Comparison of ENCODE assay signal across 10 cellular contexts in the genomic region with DNA sequence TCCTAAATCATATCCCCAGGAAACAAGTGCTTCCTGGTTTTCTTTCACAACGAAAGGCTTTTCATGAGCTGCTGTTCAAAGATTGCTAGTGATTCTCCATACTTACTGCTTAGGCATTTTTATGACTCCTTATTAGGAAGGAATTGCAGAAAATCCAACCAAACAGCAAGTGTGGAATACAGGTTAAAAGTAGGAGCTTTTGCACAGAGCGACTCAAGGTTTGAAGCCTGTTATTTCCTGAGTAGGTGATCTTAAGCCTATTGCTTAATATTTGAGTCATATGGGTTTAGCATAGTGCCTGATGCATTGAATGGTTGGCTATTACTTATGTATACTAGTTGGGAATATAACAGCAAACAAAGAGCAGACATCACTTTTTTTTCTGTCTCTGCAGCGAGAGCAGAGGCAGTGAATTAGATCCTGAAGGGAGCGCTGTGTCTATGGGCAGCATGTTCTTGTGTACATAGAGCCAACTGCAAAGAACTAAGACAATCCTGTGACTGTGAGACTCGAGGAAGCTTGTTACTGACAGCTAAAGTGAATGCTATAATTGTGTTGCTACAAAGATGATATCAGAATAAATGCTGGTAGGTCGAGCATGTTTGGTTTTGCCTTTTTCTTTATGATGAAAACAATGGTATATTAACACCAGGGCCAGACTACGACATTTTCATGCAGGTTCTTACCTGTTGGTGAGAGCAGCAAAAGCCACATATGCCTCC. TPM values are rescaled to one million over a fixed set of nuclear protein-coding genes. Genes with fewer than 3 reads are reported as not detected.
DNase-seq lines count a peak whose midpoint lies in the region; ATAC-seq and TF ChIP-seq lines count a peak whose summit lies in the region.
"Had no signal": no experiment of that assay in that cellular context is flagged by ENCODE, and none has a peak within 500 bp of the region (broad histone marks: within the 10 kb centered on the region; RNA-seq: fewer than 3 reads in every experiment).

No MANE protein-coding gene starts in this region.

- ATAC-seq in HCT116 = no peak
- no peak for ATAC-seq in GM21786 (IDR thresholded peaks at IDR 0.05; ENCODE audit: unreplicated experiment)

- H4K20me1 ChIP-seq in HCT116 (ENCODE audit: insufficient read depth) = no peaks in the 10 kb centered on the region

- H3K27me3 ChIP-seq in HCT116 (ENCODE audit: insufficient read depth, low read length) = no peaks in the 10 kb centered on the region
- H3K27me3 ChIP-seq: SJSA1 had no signal

- H3K27ac ChIP-seq in HCT116 (ENCODE audit: low read depth, low read length) (no peak overlapping the region), skin epidermis (peak overlapping the region in 18 of 21 experiments; percentile 1 to 78 (median 51))
- H3K27ac ChIP-seq: SJSA1 had no signal

- no peaks in the 10 kb centered on the region for H3K9me2 ChIP-seq in HCT116 (ENCODE audit: insufficient read depth)

- no peak overlapping the region for H3K9ac ChIP-seq in HCT116 (ENCODE audit: low read length)

- no peak overlapping the region for H3K4me3 ChIP-seq in HCT116 (replicated peaks in 1 of 2; ENCODE audit: low read depth in 1 of 2, low read length in 2 of 2)
- H3K4me3 ChIP-seq in skin epidermis = no peak overlapping the region
- H3K4me3 ChIP-seq: SJSA1 had no signal

- intact Hi-C loops in HCT116 (cut with micrococcal nuclease) = no loop called here

- H3K79me2 ChIP-seq in HCT116 (ENCODE audit: insufficient read depth, low read length) = no peaks in the 10 kb centered on the region

- H3K4me2 ChIP-seq in HCT116 (ENCODE audit: low read length) = peak overlapping the region; percentile 28

- TF ChIP-seq CTCF in HCT116 (IDR thresholded peaks at IDR 0.05 in 2 of 3, conservative IDR thresholded peaks at IDR 0.05 in 1 of 3; ENCODE audit: borderline replicate concordance in 1 of 3, insufficient read depth in 1 of 3, low read depth in 2 of 3, low read length in 2 of 3) = peak in 2 of 3 experiments; percentile 10 to 26; a peak in 1 of 6 replicates

- TF ChIP-seq POLR2A in HCT116 (IDR thresholded peaks at IDR 0.05; ENCODE audit: borderline replicate concordance, extremely low read depth, insufficient read depth, insufficient read length) = no peak

- DNase-seq in HCT116 (ENCODE audit: low read depth, low spot score) (no peak), RKO (ENCODE audit: low spot score) (peak; percentile 67), fibroblast of peridontal ligament (ENCODE audit: extremely low read depth) (peak; percentile 65), NCI-H187 treated with DMSO at 0.1 percent for 48 hours (lab: John Stamatoyannopoulos, UW) (no peak), NCI-H1694 (lab: John Stamatoyannopoulos, UW) (no peak)
- DNase-seq in stimulated activated naive CD4-positive, alpha-beta T cell treated with Interleukin-2 at 50 U/mL for 16 hours (lab: John Stamatoyannopoulos, UW) = no peak
- DNase-seq: activated naive CD4-positive, alpha-beta T cell had no signal

- TF ChIP-seq RAD21 in HCT116 (IDR thresholded peaks at IDR 0.05; ENCODE audit: low read depth) = no peak

- H3K4me1 ChIP-seq in HCT116 (ENCODE audit: control insufficient read depth in 1 of 2, insufficient read depth in 2 of 2, low read length in 2 of 2) = peaks cover 15 to 57% of the 10 kb centered on the region in 2 experiments

- CTCF ChIA-PET in HCT116 (lab: Charles Lee) = interaction anchor here (1.0 to 2.6 kb wide), 3 partner anchors 16 to 416 kb away, joined by 4 to 6 read pairs (median 4); no protein-coding TSS in a partner anchor

- no peaks in the 10 kb centered on the region for H3K9me3 ChIP-seq in HCT116 (ENCODE audit: control insufficient read depth in 1 of 2, insufficient read depth in 1 of 2, low read depth in 1 of 2, low read length in 2 of 2)
- H3K9me3 ChIP-seq: SJSA1 had no signal

- RAD21 ChIA-PET in HCT116 (lab: Charles Lee; ENCODE audit: low non-redundant PET in 1 of 2, low total read pairs in 2 of 2, uncharacterized antibody in 2 of 2, unreplicated experiment in 2 of 2) = no interaction called here

- no peaks in the 10 kb centered on the region for H3K36me3 ChIP-seq in HCT116 (ENCODE audit: control insufficient read depth in 1 of 2, insufficient read depth in 2 of 2, low read length in 2 of 2)

- BruUV-seq in HCT116 (replicated peaks; lab: Mats Ljungman, UMichigan) = no TSS peak

- POLR2A ChIA-PET in HCT116 (lab: Charles Lee) = no interaction called here

- H2AFZ ChIP-seq in HCT116 (ENCODE audit: low read depth, low read length, poor library complexity, severe bottlenecking) = peak overlapping the region; percentile 93

TF ChIP-seq in HCT116, 20 proteins besides CTCF, POLR2A, EP300 and RAD21:
- peak; percentile 9; the same call in 1 of the 2 replicates for TF ChIP-seq SP1 (IDR thresholded peaks at IDR 0.05; ENCODE audit: low read depth)
- no peak for TF ChIP-seq FOSL1 (IDR thresholded peaks at IDR 0.05; ENCODE audit: low read depth)

RNA-seq across cellular contexts. Expression of gene TM4SF1, which starts 6.3 kb away (rescaled TPM):
- 0.66 TPM for total RNA-seq in HCT116 (2021; ENCODE audit: unreplicated experiment)
- polyA plus RNA-seq in HCT116 (2012) = 0.07 and 0.09 TPM in 2 replicates

RNA-seq across cellular contexts. Expression of gene TM4SF18, which starts 37.7 kb away (rescaled TPM):
- 0.34 TPM for total RNA-seq in HCT116 (2021; ENCODE audit: unreplicated experiment)
- polyA plus RNA-seq in HCT116 (2012) = 0.77 and 1.2 TPM in 2 replicates

Comparison
In these comparisons a context has a peak if more than half of its experiments do, and no peak if none do; other contexts are left out.
1. DNase-seq: peak in RKO (single experiment) and fibroblast of peridontal ligament (single experiment); none in HCT116 (single experiment), NCI-H187 treated with DMSO at 0.1 percent for 48 hours (single experiment), NCI-H1694 (single experiment) and stimulated activated naive CD4-positive, alpha-beta T cell treated with Interleukin-2 at 50 U/mL for 16 hours (single experiment).